ENCODE assay signal across 9 cellular contexts in genomic region chr16:1535391-1536291, GRCh38. TPM values are rescaled to one million over a fixed set of nuclear protein-coding genes. Genes with fewer than 3 reads are reported as not detected.
DNase-seq lines count a peak whose midpoint lies in the region; ATAC-seq, FAIRE-seq and TF ChIP-seq lines count a peak whose summit lies in the region.
"Had no signal": no experiment of that assay in that cellular context is flagged by ENCODE, and none has a peak within 500 bp of the region (broad histone marks: within the 10 kb centered on the region; RNA-seq: fewer than 3 reads in every experiment).

No MANE protein-coding gene starts in this region.

- H3K27me3 ChIP-seq in SK-N-SH (ENCODE audit: insufficient read depth), result no peaks in the 10 kb centered on the region
- H3K27me3 ChIP-seq in adrenal gland, result no peaks in the 10 kb centered on the region
- no peaks in the 10 kb centered on the region for H3K27me3 ChIP-seq in stomach

- H3K4me2 ChIP-seq in SK-N-SH, result peak overlapping the region; percentile 19; the same call in 1 of the 2 replicates

- DNase-seq in SK-N-SH (no peak), adrenal gland (no peak), kidney (peak; percentile 78), stomach (no peak), ureter (ENCODE audit: low spot score) (no peak), NCI-H128 (lab: John Stamatoyannopoulos, UW; ENCODE audit: unreplicated experiment) (no peak), AML-193 (lab: John Stamatoyannopoulos, UW) (no peak)

- H3K4me1 ChIP-seq in SK-N-SH (ENCODE audit: control insufficient read depth in 1 of 2, insufficient read depth in 2 of 2, low read depth in 1 of 2, low read length in 1 of 2) (peaks cover 5 to 48% of the 10 kb centered on the region in 2 experiments; a peak in 2 of 4 replicates), adrenal gland (replicated peaks in 1 of 2) (peaks cover 0 to 38% of the 10 kb centered on the region in 2 donors), kidney (ENCODE audit: control insufficient read depth in 1 of 2, insufficient read depth in 1 of 2, low read depth in 1 of 2, low read length in 2 of 2) (peaks cover 0 to 27% of the 10 kb centered on the region in 2 donors), stomach (peaks cover 22 to 77% (median 57%) of the 10 kb centered on the region in 4 donors)

- no peaks in the 10 kb centered on the region for H4K20me1 ChIP-seq in SK-N-SH (ENCODE audit: insufficient read depth)

- FAIRE-seq in kidney (lab: Jason Lieb, UNC), result no peak

- H3K9me3 ChIP-seq in SK-N-SH (no peaks in the 10 kb centered on the region), adrenal gland (replicated peaks in 1 of 3) (no peaks in the 10 kb centered on the region), kidney (ENCODE audit: control insufficient read depth in 1 of 2, low read length in 2 of 2) (no peaks in the 10 kb centered on the region), stomach (no peaks in the 10 kb centered on the region)

- TF ChIP-seq POLR2A in adrenal gland (IDR thresholded peaks at IDR 0.05), result no peak
- no peak for TF ChIP-seq POLR2A in stomach (IDR thresholded peaks at IDR 0.05)

- no peak for ATAC-seq in SK-N-SH treated with all-trans-retinoic acid at 6 μM for 48 hours

- no peak for TF ChIP-seq EP300 in SK-N-SH (IDR thresholded peaks at IDR 0.05; ENCODE audit: borderline replicate concordance in 1 of 2, low read depth in 1 of 2, low read length in 1 of 2)
- no peak for TF ChIP-seq EP300 in stomach (IDR thresholded peaks at IDR 0.05)

- H3K36me3 ChIP-seq in SK-N-SH (replicated peaks in 1 of 2; ENCODE audit: control insufficient read depth in 1 of 2, insufficient read depth in 2 of 2, low read length in 1 of 2) (peaks cover 0 to 21% of the 10 kb centered on the region in 2 experiments), adrenal gland (replicated peaks in 1 of 2) (peaks cover 0 to 22% of the 10 kb centered on the region in 2 donors), kidney (ENCODE audit: control insufficient read depth in 1 of 2, insufficient read depth in 2 of 2, low read length in 2 of 2) (peaks cover 0 to 21% of the 10 kb centered on the region in 2 donors), stomach (peaks cover 22 to 61% (median 46%) of the 10 kb centered on the region in 4 donors)

- POLR2A ChIA-PET in SK-N-SH (lab: Yijun Ruan, JAX), result no interaction called here

- CTCF ChIA-PET in SK-N-SH (lab: Yijun Ruan, JAX), result no interaction called here

- no peak overlapping the region for H3K27ac ChIP-seq in SK-N-SH (ENCODE audit: low read depth in 2 of 2, low read length in 1 of 2)
- H3K27ac ChIP-seq in adrenal gland, result peak overlapping the region in 3 of 5 donors; percentile 65 to 97 (median 83)
- peak overlapping the region; percentile 9 to 28 for H3K27ac ChIP-seq in kidney (ENCODE audit: low read depth in 2 of 2, low read length in 2 of 2)
- H3K27ac ChIP-seq in stomach, result peak overlapping the region in 4 of 5 donors; percentile 86 to 91 (median 90)
- H3K27ac ChIP-seq: 22Rv1 had no signal

- H3K4me3 ChIP-seq in SK-N-SH (ENCODE audit: low read depth in 2 of 2, low read length in 1 of 2), result peak overlapping the region in 1 of 2 experiments; percentile 29; a peak in 1 of 4 replicates
- peak overlapping the region in 1 of 4 donors; percentile 56 for H3K4me3 ChIP-seq in adrenal gland
- H3K4me3 ChIP-seq in kidney (ENCODE audit: low read length in 2 of 2), result peak overlapping the region; percentile 75 to 81
- H3K4me3 ChIP-seq in stomach, result peak overlapping the region; percentile 52 to 55 (median 54)

- H3F3A ChIP-seq in SK-N-SH (replicated peaks; ENCODE audit: insufficient read depth), result no peaks in the 10 kb centered on the region

- intact Hi-C loops in adrenal gland (cut with DNase I) (no loop called here), kidney (cut with DNase I) (no loop called here), stomach (cut with DNase I; ENCODE audit: low total_unique reads) (no loop called here)

- no peak for TF ChIP-seq RAD21 in SK-N-SH (IDR thresholded peaks at IDR 0.05; ENCODE audit: low read length)

- TF ChIP-seq CTCF in SK-N-SH (IDR thresholded peaks at IDR 0.05) (no peak), adrenal gland (IDR thresholded peaks at IDR 0.05) (no peak), kidney (IDR thresholded peaks at IDR 0.05; ENCODE audit: borderline replicate concordance, extremely low read depth, insufficient read depth) (no peak), stomach (IDR thresholded peaks at IDR 0.05) (no peak)

- H2AFZ ChIP-seq in SK-N-SH (ENCODE audit: low read depth), result no peak overlapping the region

- H3K9me2 ChIP-seq in SK-N-SH, result no peaks in the 10 kb centered on the region

- no peaks in the 10 kb centered on the region for H3K79me2 ChIP-seq in SK-N-SH (ENCODE audit: insufficient read depth)

- H3K9ac ChIP-seq in SK-N-SH (no peak overlapping the region), kidney (ENCODE audit: low read length in 2 of 2) (peak overlapping the region in 1 of 2 donors; percentile 40)

- whole genome bisulfite sequencing in SK-N-SH (ENCODE audit: low lambda C conversion rate), result 93% methylated on average over 29 of the region's 39 CpGs
- 53 to 67% (median 56%) methylated on average over 26 to 39 of the region's 39 CpGs for WGBS in adrenal gland, 4 donors
- 65 to 74% (median 71%) methylated on average over 20 to 39 of the region's 39 CpGs for WGBS in stomach, 5 donors

TF ChIP-seq in SK-N-SH, 30 proteins besides CTCF, POLR2A, EP300 and RAD21 (continues in another document):
- TF ChIP-seq JUND (IDR thresholded peaks at IDR 0.05) (no peak), GATA2 (CRISPR knock-in tag; IDR thresholded peaks at IDR 0.05) (no peak), EZH2phosphoT487 (IDR thresholded peaks at IDR 0.05; ENCODE audit: borderline replicate concordance, low read depth) (no peak), SMC3 (IDR thresholded peaks at IDR 0.05; ENCODE audit: low read depth, low read length) (no peak)

TF ChIP-seq in SK-N-SH treated with all-trans-retinoic acid at 6 μM for 48 hours, 23 proteins besides CTCF, POLR2A, EP300 and RAD21 (continues in another document):
- TF ChIP-seq OSR1 (CRISPR knock-in tag; IDR thresholded peaks at IDR 0.05) (no peak), ZFP30 (CRISPR knock-in tag; IDR thresholded peaks at IDR 0.05) (no peak), CSDC2 (CRISPR knock-in tag; IDR thresholded peaks at IDR 0.05) (no peak), ZNF8 (CRISPR knock-in tag; IDR thresholded peaks at IDR 0.05) (no peak), CSRNP3 (CRISPR knock-in tag; IDR thresholded peaks at IDR 0.05) (no peak), RARB (CRISPR knock-in tag; IDR thresholded peaks at IDR 0.05) (no peak), TCF4 (CRISPR knock-in tag; IDR thresholded peaks at IDR 0.05; ENCODE audit: borderline replicate concordance) (no peak), ZC3H10 (CRISPR knock-in tag; IDR thresholded peaks at IDR 0.05) (no peak), ISL1 (CRISPR knock-in tag; IDR thresholded peaks at IDR 0.05) (no peak), GLIS3 (CRISPR knock-in tag; IDR thresholded peaks at IDR 0.05) (no peak), ESRRG (CRISPR knock-in tag; IDR thresholded peaks at IDR 0.05) (no peak)

RNA-seq across cellular contexts. Expression of gene TMEM204, which starts 2.2 kb away (rescaled TPM):
- polyA plus RNA-seq in SK-N-SH (2012; rRNA removed), result 2.1 and 2.3 TPM in 2 replicates
- polyA plus RNA-seq in SK-N-SH (2012; cell fraction: cytosol; rRNA removed), result 0.85 and 1.4 TPM in 2 replicates
- polyA plus RNA-seq in SK-N-SH (2012; cell fraction: nucleus; rRNA removed), result 1.4 and 1.5 TPM in 2 replicates
- 10 to 100 TPM; 20.1 to 77.2 (median 31.3) TPM for total RNA-seq in adrenal gland
- 10 to 100 TPM in 2 of 3 donors, 1 to 10 TPM in 1; 7.4 to 30.7 (median 26.6) TPM for polyA plus RNA-seq in adrenal gland
- 40.9 TPM for total RNA-seq in kidney
- polyA plus RNA-seq in kidney (ENCODE audit: insufficient read depth, low read depth, low replicate concordance), result 49.5 TPM
- total RNA-seq in stomach, result 10 to 100 TPM in 3 of 5 donors, 1 to 10 TPM in 2; 2.7 to 45.8 (median 15.2) TPM
- polyA plus RNA-seq in stomach, result 10 to 100 TPM; 10.2 to 20.5 (median 19.9) TPM
- total RNA-seq in ureter, result 32.8 TPM

RNA-seq across cellular contexts. Expression of gene TELO2, which starts 42.5 kb away (rescaled TPM):
- 19.1 and 24.2 TPM in 2 replicates for polyA plus RNA-seq in SK-N-SH (2012; rRNA removed)
- polyA plus RNA-seq in SK-N-SH (2012; cell fraction: cytosol; rRNA removed), result 4.1 and 7.9 TPM in 2 replicates
- 119 and 154 TPM in 2 replicates for polyA plus RNA-seq in SK-N-SH (2012; cell fraction: nucleus; rRNA removed)
- total RNA-seq in adrenal gland, result 10 to 100 TPM; 17.0 to 53.7 (median 23.7) TPM
- 100 to 1,000 TPM in 1 of 3 donors, 10 to 100 TPM in 1, 1 to 10 TPM in 1; 1.3 to 173 (median 96.0) TPM for polyA plus RNA-seq in adrenal gland
- total RNA-seq in kidney, result 37.4 TPM
- 27.7 TPM for polyA plus RNA-seq in kidney (ENCODE audit: insufficient read depth, low read depth, low replicate concordance)
- total RNA-seq in stomach, result 100 to 1,000 TPM in 2 of 5 donors, 10 to 100 TPM in 3; 23.5 to 107 (median 29.8) TPM
- polyA plus RNA-seq in stomach, result 10 to 100 TPM; 12.4 to 53.6 (median 34.4) TPM
- 58.7 TPM for total RNA-seq in ureter

RNA-seq across cellular contexts. Expression of gene PTX4, which starts 46.9 kb away (rescaled TPM):
- not detected in 2 replicates for polyA plus RNA-seq in SK-N-SH (2012; rRNA removed)
- polyA plus RNA-seq in SK-N-SH (2012; cell fraction: cytosol; rRNA removed), result not detected in 2 replicates
- polyA plus RNA-seq in SK-N-SH (2012; cell fraction: nucleus; rRNA removed), result 0.06 TPM in 1 of 2 replicates, not detected in the other
- 1 to 10 TPM in 2 of 8 donors, under 1 TPM in 4, not detected in 2; 0.39 to 1.4 (median 0.61) TPM for total RNA-seq in adrenal gland
- under 1 TPM in 2 of 3 donors, not detected in 1; 0.16 to 0.17 TPM for polyA plus RNA-seq in adrenal gland
- not detected for total RNA-seq in kidney
- not detected for polyA plus RNA-seq in kidney (ENCODE audit: insufficient read depth, low read depth, low replicate concordance)
- total RNA-seq in stomach, result not detected
- not detected for polyA plus RNA-seq in stomach
- total RNA-seq in ureter, result 0.34 TPM

Comparison
In these comparisons a context has a peak if more than half of its experiments do, and no peak if none do; other contexts are left out.
1. H3K27ac ChIP-seq: peak in adrenal gland (3 of 5), kidney (2 of 2) and stomach (4 of 5); none in SK-N-SH (0 of 2).